ENCODE assay signal across 2 cellular contexts in the genomic region with DNA sequence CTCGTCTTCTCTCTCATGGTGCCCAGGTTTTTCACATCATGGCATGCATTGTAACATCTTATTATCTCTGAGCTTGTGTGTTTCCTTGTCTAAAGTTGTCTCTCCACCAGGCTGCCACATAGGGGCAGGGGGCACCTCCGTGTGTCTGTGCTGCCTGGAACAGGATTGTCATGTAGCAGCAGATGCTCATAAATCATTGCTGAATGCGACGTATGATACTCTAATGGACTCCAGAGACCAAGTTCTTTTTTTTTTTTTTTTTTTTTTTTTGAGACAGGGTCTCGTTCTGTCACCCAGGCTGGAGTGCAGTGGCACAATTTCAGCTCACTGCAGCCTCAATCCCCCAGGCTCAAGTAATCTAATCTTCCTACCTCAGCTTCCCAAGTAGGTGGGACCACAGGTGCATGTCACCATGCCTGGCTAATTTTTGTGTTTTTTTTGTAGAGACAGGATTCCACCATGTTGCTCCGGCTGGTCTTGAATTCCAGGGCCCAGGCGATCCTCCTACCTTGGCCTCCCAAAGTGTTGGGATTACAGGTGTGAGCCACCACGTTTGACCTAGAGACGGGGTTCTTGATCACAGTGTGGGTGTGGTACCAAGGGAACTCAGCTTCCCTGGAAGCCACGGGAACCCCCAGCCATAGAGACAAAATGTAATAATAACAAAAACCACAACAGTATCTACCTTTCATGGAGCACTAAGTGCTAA.
TF ChIP-seq lines count a peak whose summit lies in the region.

No MANE protein-coding gene starts in this region.

TF ChIP-seq in HEK293T, 16 proteins besides CTCF, POLR2A, EP300 and RAD21:
- TF ChIP-seq, protein P1, sequence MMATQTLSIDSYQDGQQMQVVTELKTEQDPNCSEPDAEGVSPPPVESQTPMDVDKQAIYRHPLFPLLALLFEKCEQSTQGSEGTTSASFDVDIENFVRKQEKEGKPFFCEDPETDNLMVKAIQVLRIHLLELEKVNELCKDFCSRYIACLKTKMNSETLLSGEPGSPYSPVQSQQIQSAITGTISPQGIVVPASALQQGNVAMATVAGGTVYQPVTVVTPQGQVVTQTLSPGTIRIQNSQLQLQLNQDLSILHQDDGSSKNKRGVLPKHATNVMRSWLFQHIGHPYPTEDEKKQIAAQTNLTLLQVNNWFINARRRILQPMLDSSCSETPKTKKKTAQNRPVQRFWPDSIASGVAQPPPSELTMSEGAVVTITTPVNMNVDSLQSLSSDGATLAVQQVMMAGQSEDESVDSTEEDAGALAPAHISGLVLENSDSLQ (IDR thresholded peaks at IDR 0.05), result peak; percentile 74
- TF ChIP-seq CTBP1 (IDR thresholded peaks at IDR 0.05; ENCODE audit: borderline replicate concordance), result no peak
TF ChIP-seq in HEK293T: peak in this region for 1.

TF ChIP-seq in HepG2, 621 proteins besides CTCF, POLR2A, EP300 and RAD21 (continued from another document):
- TF ChIP-seq, protein P2, sequence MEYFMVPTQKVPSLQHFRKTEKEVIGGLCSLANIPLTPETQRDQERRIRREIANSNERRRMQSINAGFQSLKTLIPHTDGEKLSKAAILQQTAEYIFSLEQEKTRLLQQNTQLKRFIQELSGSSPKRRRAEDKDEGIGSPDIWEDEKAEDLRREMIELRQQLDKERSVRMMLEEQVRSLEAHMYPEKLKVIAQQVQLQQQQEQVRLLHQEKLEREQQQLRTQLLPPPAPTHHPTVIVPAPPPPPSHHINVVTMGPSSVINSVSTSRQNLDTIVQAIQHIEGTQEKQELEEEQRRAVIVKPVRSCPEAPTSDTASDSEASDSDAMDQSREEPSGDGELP (IDR thresholded peaks at IDR 0.05; ENCODE audit: borderline replicate concordance, low read depth), result no peak
- TF ChIP-seq, protein P3, sequence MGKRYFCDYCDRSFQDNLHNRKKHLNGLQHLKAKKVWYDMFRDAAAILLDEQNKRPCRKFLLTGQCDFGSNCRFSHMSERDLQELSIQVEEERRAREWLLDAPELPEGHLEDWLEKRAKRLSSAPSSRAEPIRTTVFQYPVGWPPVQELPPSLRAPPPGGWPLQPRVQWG (CRISPR knock-in tag; IDR thresholded peaks at IDR 0.05; ENCODE audit: borderline replicate concordance, low read depth), result no peak
TF ChIP-seq in HepG2: peak in this region for 0.
